ENCODE assay signal across 21 cellular contexts in the genomic region with DNA sequence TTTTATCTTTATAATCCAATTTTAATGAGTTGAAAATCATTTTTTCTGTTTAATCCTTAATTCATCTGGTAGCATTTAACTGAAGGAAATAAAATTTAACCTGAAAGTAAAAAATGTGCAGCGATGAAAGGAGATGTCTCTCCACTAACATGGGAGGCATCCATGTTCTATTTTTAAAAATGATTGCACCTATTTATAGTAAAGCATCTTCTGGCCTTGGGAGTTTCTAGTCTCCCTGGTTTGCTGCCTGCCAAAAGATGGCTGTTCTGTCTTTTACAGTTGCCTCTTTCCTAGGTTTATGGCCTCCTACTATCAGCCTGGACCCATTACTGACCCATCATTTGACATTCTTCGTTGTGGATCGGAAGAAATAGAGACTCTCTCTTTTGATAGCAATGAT.
DNase-seq lines count a peak whose midpoint lies in the region; ATAC-seq and TF ChIP-seq lines count a peak whose summit lies in the region.
"Had no signal": no experiment of that assay in that cellular context is flagged by ENCODE, and none has a peak within 500 bp of the region (broad histone marks: within the 10 kb centered on the region; RNA-seq: fewer than 3 reads in every experiment).

No MANE protein-coding gene starts in this region.

- ATAC-seq in heart left ventricle = peak; percentile 64 to 84 (median 75)
- ATAC-seq in left cardiac atrium = peak; percentile 53 to 80
- no peak for ATAC-seq in GM18520 (IDR thresholded peaks at IDR 0.05; ENCODE audit: unreplicated experiment)
- ATAC-seq: HCT116, HepG2 had no signal

- intact Hi-C loops in heart left ventricle (cut with DNase I) = no loop called here
- intact Hi-C loops in cardiac septum (cut with DNase I) = no loop called here
- intact Hi-C loops in left cardiac atrium (cut with DNase I) = no loop called here

- peak in 1 of 5 donors; percentile 22 for DNase-seq in heart left ventricle
- DNase-seq in cardiac septum (ENCODE audit: low spot score) = no peak
- DNase-seq in left cardiac atrium = no peak
- DNase-seq in myocyte (ENCODE audit: low read depth) = peak; percentile 41
- no peak for DNase-seq in mesendoderm
- no peak for DNase-seq in activated CD8-positive, alpha-beta memory T cell treated with anti-CD3 and anti-CD28 coated beads, Interleukin-2, amount 50 U/mL, for 48 hours
- DNase-seq: ACHN; BE2C; C1 segment of cervical spinal cord; CD4-positive, CD25-positive, alpha-beta regulatory T cell; CD8-positive, alpha-beta memory T cell; COR-L47; DMS 273 treated with DMSO at 0.1 percent for 48 hours; DMS53; DND-41; EL; GOT3; H7 had no signal

- H3K36me3 ChIP-seq in heart left ventricle (peaks cover 0 to 4% (median 0%) of the 10 kb centered on the region in 9 donors), mesendoderm (ENCODE audit: control insufficient read depth, insufficient read depth, low read length) (no peaks in the 10 kb centered on the region)
- H3K36me3 ChIP-seq: BE2C had no signal

- H3K4ac ChIP-seq in mesendoderm (ENCODE audit: low read depth, low read length) = no peak overlapping the region

- H3K9ac ChIP-seq in mesendoderm (ENCODE audit: low read length) = no peak overlapping the region

- peak overlapping the region in 1 of 12 donors; percentile 0 for H3K4me3 ChIP-seq in heart left ventricle
- H3K4me3 ChIP-seq in mesendoderm (ENCODE audit: low read length) = no peak overlapping the region

- H3K4me1 ChIP-seq in heart left ventricle (peaks cover 0 to 15% (median 5%) of the 10 kb centered on the region in 12 donors), mesendoderm (ENCODE audit: control insufficient read depth, low read depth, low read length) (no peaks in the 10 kb centered on the region)
- H3K4me1 ChIP-seq: BE2C had no signal

- H3K79me1 ChIP-seq in mesendoderm (ENCODE audit: low read length) = no peaks in the 10 kb centered on the region

- H3K56ac ChIP-seq in mesendoderm (ENCODE audit: low read length) = no peak overlapping the region

- no peak overlapping the region for H2AK5ac ChIP-seq in mesendoderm (ENCODE audit: low read length)

- WGBS in heart left ventricle, 4 donors = 65 to 78% (median 68%) methylated on average over 3 of the region's 3 CpGs
- WGBS in mesendoderm (ENCODE audit: extremely low coverage, insufficient coverage, low lambda C conversion rate) = no CpG with 5 or more reads among the region's 3 CpGs

- no peak overlapping the region for H4K5ac ChIP-seq in mesendoderm (ENCODE audit: low read length)

- H3K4me2 ChIP-seq in mesendoderm (ENCODE audit: low read length) = no peak overlapping the region

- no peaks in the 10 kb centered on the region for H3K9me3 ChIP-seq in heart left ventricle
- H3K9me3 ChIP-seq: BE2C had no signal

- no peak overlapping the region for H2BK120ac ChIP-seq in mesendoderm (ENCODE audit: low read depth, low read length)

- H3K18ac ChIP-seq in mesendoderm (ENCODE audit: low read length) = no peak overlapping the region

- H3K23ac ChIP-seq in mesendoderm (ENCODE audit: low read length) = no peak overlapping the region

- no peaks in the 10 kb centered on the region for H3K79me2 ChIP-seq in mesendoderm (ENCODE audit: control insufficient read depth, insufficient read depth, low read length)

- no peak overlapping the region for H4K8ac ChIP-seq in mesendoderm (ENCODE audit: low read depth, low read length)

- no peaks in the 10 kb centered on the region for H3K27me3 ChIP-seq in heart left ventricle
- no peaks in the 10 kb centered on the region for H3K27me3 ChIP-seq in mesendoderm (ENCODE audit: insufficient read depth, low read length, poor library complexity)
- H3K27me3 ChIP-seq: BE2C had no signal

- H3K27ac ChIP-seq in heart left ventricle (peak overlapping the region in 2 of 12 donors; percentile 8 to 24), mesendoderm (ENCODE audit: low read depth, low read length) (no peak overlapping the region)

- no peak for TF ChIP-seq CTCF in heart left ventricle (IDR thresholded peaks at IDR 0.05)

- H2BK15ac ChIP-seq in mesendoderm (replicated peaks; ENCODE audit: low read depth) = no peak overlapping the region

- no peak overlapping the region for H2BK5ac ChIP-seq in mesendoderm (ENCODE audit: low read length)

- TF ChIP-seq POLR2A in heart left ventricle (IDR thresholded peaks at IDR 0.05) = no peak
